ENCODE assay signal across 15 cellular contexts in the genomic region with DNA sequence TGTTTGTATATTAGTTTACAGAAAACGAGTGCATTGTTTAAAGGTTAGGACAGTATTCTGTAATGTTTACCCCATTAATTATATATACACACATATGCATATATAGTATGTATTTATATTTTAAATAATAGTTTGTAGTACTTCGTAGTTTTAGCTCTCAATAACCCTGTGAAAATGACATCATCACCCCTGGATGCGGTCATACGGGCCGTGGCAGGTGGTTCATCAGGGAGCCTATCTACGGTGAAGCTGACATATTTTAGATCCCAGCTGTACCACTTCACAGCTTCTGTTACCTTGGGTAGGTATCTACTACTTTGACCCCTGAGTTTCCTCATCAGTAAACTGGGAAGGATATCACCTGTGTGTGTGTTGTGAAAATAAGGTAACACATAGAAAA.
DNase-seq lines count a peak whose midpoint lies in the region; ATAC-seq, FAIRE-seq and TF ChIP-seq lines count a peak whose summit lies in the region.
"Had no signal": no experiment of that assay in that cellular context is flagged by ENCODE, and none has a peak within 500 bp of the region (broad histone marks: within the 10 kb centered on the region; RNA-seq: fewer than 3 reads in every experiment).

No MANE protein-coding gene starts in this region.

- H3F3A ChIP-seq in DOHH2 (ENCODE audit: control insufficient read depth, insufficient read depth): peaks cover 10% of the 10 kb centered on the region; the same call in 1 of the 2 replicates

- intact Hi-C loops in gastrocnemius medialis (cut with DNase I; ENCODE audit: low total_unique reads): loop anchor here (5.0 kb wide), 2 partner anchors 69 to 86 kb away; partner anchors contain the start of gene NR3C1
- intact Hi-C loops in activated CD4-positive, alpha-beta T cell treated with anti-CD3 and anti-CD28 coated beads, Interleukin-2, amount 10 ng/mL, durations not matched to agents 24 days and 14 days (cut with micrococcal nuclease): loop anchor here (5.0 kb wide), 1 partner anchor 36 kb away; no protein-coding TSS in a partner anchor

- H3K79me2 ChIP-seq in DOHH2 (ENCODE audit: control insufficient read depth, low read length): peaks cover 99% of the 10 kb centered on the region

- peaks cover 68% of the 10 kb centered on the region for H3K4me1 ChIP-seq in DOHH2 (ENCODE audit: control insufficient read depth, low read length)
- H3K4me1 ChIP-seq in HEK293 (ENCODE audit: control insufficient read depth, insufficient read depth, low read length): peaks cover 7% of the 10 kb centered on the region
- peaks cover 84 to 85% of the 10 kb centered on the region in 2 donors for H3K4me1 ChIP-seq in gastrocnemius medialis

- H4K20me1 ChIP-seq in DOHH2 (ENCODE audit: control insufficient read depth, insufficient read depth, low read depth, low read length): no peaks in the 10 kb centered on the region

- peaks cover 34% of the 10 kb centered on the region for H3K4me1 Mint-ChIP-seq in activated CD4-positive, alpha-beta T cell treated with anti-CD3 and anti-CD28 coated beads, Interleukin-2, amount 10 ng/mL, durations not matched to agents 24 days and 14 days

- H3K27ac ChIP-seq in DOHH2 (ENCODE audit: low read depth, low read length) (no peak overlapping the region; the same call in 1 of the 2 replicates), HEK293 (ENCODE audit: extremely low read depth, low read depth, low read length) (no peak overlapping the region), gastrocnemius medialis (peak overlapping the region; percentile 85 to 89 (median 86))
- H3K27ac ChIP-seq: C4-2B, RWPE1 had no signal

- no peak for FAIRE-seq in frontal cortex (lab: Jason Lieb, UNC)

- H3K27me3 ChIP-seq in DOHH2 (ENCODE audit: control insufficient read depth, low read length) (no peaks in the 10 kb centered on the region), gastrocnemius medialis (no peaks in the 10 kb centered on the region)

- H3K27ac Mint-ChIP-seq in activated CD4-positive, alpha-beta T cell treated with anti-CD3 and anti-CD28 coated beads, Interleukin-2, amount 10 ng/mL, durations not matched to agents 24 days and 14 days: no peak overlapping the region

- H3K36me3 ChIP-seq in DOHH2 (ENCODE audit: control insufficient read depth, low read length) (peaks cover 35% of the 10 kb centered on the region), HEK293 (ENCODE audit: control insufficient read depth in 2 of 2, insufficient read depth in 1 of 2, low read length in 2 of 2) (peaks cover 4 to 24% of the 10 kb centered on the region in 2 experiments), gastrocnemius medialis (no peaks in the 10 kb centered on the region)

- in situ Hi-C loops in gastrocnemius medialis (cut with MboI; ENCODE audit: low sequenced_read_pairs in 4 of 4): no loop called here

- DNase-seq in left lobe of liver (ENCODE audit: low spot score) (no peak), gastrocnemius medialis (peak in 1 of 2 donors; percentile 56), CD1c-positive myeloid dendritic cell (ENCODE audit: extremely low spot score) (no peak), frontal cortex (ENCODE audit: low spot score in 2 of 2) (no peak)
- DNase-seq in activated CD4-positive, alpha-beta T cell treated with anti-CD3 and anti-CD28 coated beads, Interleukin-2, amount 10 ng/mL, durations not matched to agents 24 days and 14 days: no peak
- DNase-seq: H7, Kasumi-1, NCI-H1930, NCI-H510A treated with DMSO at 0.1 percent for 48 hours, NCI-H82 had no signal

- no peaks in the 10 kb centered on the region for H3K9me2 ChIP-seq in DOHH2 (replicated peaks; ENCODE audit: control insufficient read depth, low read length)

- H3K36me3 Mint-ChIP-seq in activated CD4-positive, alpha-beta T cell treated with anti-CD3 and anti-CD28 coated beads, Interleukin-2, amount 10 ng/mL, durations not matched to agents 24 days and 14 days (ENCODE audit: low read depth): peaks cover 39% of the 10 kb centered on the region

- H3K4me3 ChIP-seq in DOHH2 (ENCODE audit: low read length) (no peak overlapping the region), HEK293 (ENCODE audit: low read depth, low read length) (no peak overlapping the region), gastrocnemius medialis (peak overlapping the region in 3 of 4 donors; percentile 8 to 39 (median 22))

- H3K9me3 Mint-ChIP-seq in activated CD4-positive, alpha-beta T cell treated with anti-CD3 and anti-CD28 coated beads, Interleukin-2, amount 10 ng/mL, durations not matched to agents 24 days and 14 days: peaks cover 6% of the 10 kb centered on the region

- POLR2A ChIA-PET in HEK293 (lab: Yijun Ruan, JAX): no interaction called here

- no peaks in the 10 kb centered on the region for H3K9me3 ChIP-seq in DOHH2 (ENCODE audit: control insufficient read depth, insufficient read depth, low read length)
- no peaks in the 10 kb centered on the region for H3K9me3 ChIP-seq in HEK293 (ENCODE audit: control insufficient read depth, insufficient read depth, low read depth, low read length)
- H3K9me3 ChIP-seq in gastrocnemius medialis: no peaks in the 10 kb centered on the region

- ATAC-seq in left lobe of liver (peak; percentile 23), gastrocnemius medialis (peak; percentile 60 to 72)
- ATAC-seq: PC-3 had no signal

- H3K4me2 ChIP-seq in DOHH2 (ENCODE audit: low read length): peak overlapping the region; percentile 20; the same call in 1 of the 2 replicates

- TF ChIP-seq POLR2A in gastrocnemius medialis (IDR thresholded peaks at IDR 0.05): no peak

- CTCF ChIA-PET in HEK293 (lab: Yijun Ruan, JAX): interaction anchor here (0.6 to 0.7 kb wide), 2 partner anchors 400 to 1501 kb away, joined by 3 to 4 read pairs; no protein-coding TSS in a partner anchor

- H3K4me3 Mint-ChIP-seq in activated CD4-positive, alpha-beta T cell treated with anti-CD3 and anti-CD28 coated beads, Interleukin-2, amount 10 ng/mL, durations not matched to agents 24 days and 14 days: no peak overlapping the region

- no peaks in the 10 kb centered on the region for H3K27me3 Mint-ChIP-seq in activated CD4-positive, alpha-beta T cell treated with anti-CD3 and anti-CD28 coated beads, Interleukin-2, amount 10 ng/mL, durations not matched to agents 24 days and 14 days

- no peak for TF ChIP-seq CTCF in DOHH2 (IDR thresholded peaks at IDR 0.05; ENCODE audit: low read depth, low read length, poor library complexity, severe bottlenecking)
- no peak for TF ChIP-seq CTCF in HEK293 (tag by site-specific recombination; IDR thresholded peaks at IDR 0.05)
- TF ChIP-seq CTCF in gastrocnemius medialis (IDR thresholded peaks at IDR 0.05 in 4 of 5, conservative IDR thresholded peaks at IDR 0.05 in 1 of 5): no peak

TF ChIP-seq in HEK293, 187 proteins besides CTCF, POLR2A, EP300 and RAD21:
- no peak for TF ChIP-seq SP7 (tag by site-specific recombination; IDR thresholded peaks at IDR 0.05)
- TF ChIP-seq, protein P1, sequence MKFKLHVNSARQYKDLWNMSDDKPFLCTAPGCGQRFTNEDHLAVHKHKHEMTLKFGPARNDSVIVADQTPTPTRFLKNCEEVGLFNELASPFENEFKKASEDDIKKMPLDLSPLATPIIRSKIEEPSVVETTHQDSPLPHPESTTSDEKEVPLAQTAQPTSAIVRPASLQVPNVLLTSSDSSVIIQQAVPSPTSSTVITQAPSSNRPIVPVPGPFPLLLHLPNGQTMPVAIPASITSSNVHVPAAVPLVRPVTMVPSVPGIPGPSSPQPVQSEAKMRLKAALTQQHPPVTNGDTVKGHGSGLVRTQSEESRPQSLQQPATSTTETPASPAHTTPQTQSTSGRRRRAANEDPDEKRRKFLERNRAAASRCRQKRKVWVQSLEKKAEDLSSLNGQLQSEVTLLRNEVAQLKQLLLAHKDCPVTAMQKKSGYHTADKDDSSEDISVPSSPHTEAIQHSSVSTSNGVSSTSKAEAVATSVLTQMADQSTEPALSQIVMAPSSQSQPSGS (tag by site-specific recombination; IDR thresholded peaks at IDR 0.05; ENCODE audit: low read depth): peak; percentile 57

Comparison
In these comparisons a context has a peak if more than half of its experiments do, and no peak if none do; other contexts are left out.
1. H3K27ac ChIP-seq: peak in gastrocnemius medialis (4 of 4); none in DOHH2 (single experiment) and HEK293 (single experiment).
2. H3K4me3 ChIP-seq: peak in gastrocnemius medialis (3 of 4); none in DOHH2 (single experiment) and HEK293 (single experiment).